In the genomic region with DNA sequence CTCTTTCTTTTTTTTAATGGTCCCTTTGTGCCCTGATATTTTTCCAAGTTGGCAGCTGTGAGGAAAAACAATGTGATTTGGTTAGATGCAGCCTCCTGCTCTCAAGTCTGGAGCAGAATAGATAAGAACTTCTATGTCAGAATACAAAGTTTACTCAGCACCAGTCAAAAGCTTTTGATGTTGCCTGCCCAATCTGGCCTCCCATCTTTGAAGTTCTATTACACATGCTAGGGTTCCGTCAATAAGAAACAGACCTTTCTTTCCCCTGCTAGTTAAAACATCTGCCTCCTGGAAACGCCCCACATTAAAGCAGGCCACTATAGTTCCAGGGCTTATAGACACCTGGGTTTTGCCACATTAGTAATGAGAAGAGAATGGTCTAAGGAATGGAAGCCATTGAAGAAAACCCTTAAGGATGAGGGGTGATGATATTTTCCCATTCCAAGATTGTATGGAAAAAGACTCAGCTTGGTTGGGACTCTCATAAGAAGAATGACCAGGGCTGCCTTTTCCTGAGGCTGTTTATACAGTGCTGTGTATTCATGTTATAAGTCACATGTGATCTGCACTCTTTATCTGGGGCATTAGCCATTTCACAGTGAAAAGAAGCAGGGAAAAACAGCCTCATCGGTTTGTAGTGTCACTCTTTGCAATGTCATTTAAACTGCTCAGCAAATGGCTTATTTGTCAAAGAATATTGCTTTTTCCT, we compare ENCODE assay signal across 14 cellular contexts.
"Had no signal": no experiment of that assay in that cellular context is flagged by ENCODE, and none has a peak within 500 bp of the region (broad histone marks: within the 10 kb centered on the region; RNA-seq: fewer than 3 reads in every experiment).

No MANE protein-coding gene starts in this region.

- H3K36me3 ChIP-seq: prostate gland, right atrium auricular region had no signal

- H3K9me3 ChIP-seq: prostate gland, right atrium auricular region had no signal

- DNase-seq: activated B cell treated with CpG ODN at 0.5 μM for 24 hours; activated CD4-positive, alpha-beta memory T cell treated with anti-CD3 and anti-CD28 coated beads for 36 hours; activated CD4-positive, alpha-beta T cell treated with anti-CD3 and anti-CD28 coated beads for 4 hours; activated effector memory CD4-positive, alpha-beta T cell treated with Interleukin-2 at 50 U/mL for 16 hours; activated naive CD4-positive, alpha-beta T cell treated with anti-CD3 and anti-CD28 coated beads, Interleukin-2, amount 50 U/mL, for 16 hours; activated T-cell treated with anti-CD3 and anti-CD28 coated beads, Interleukin-2, amount 50 U/mL, for 1 hour; aorta; erythroblast; midbrain; stimulated activated naive CD8-positive, alpha-beta T cell treated with anti-CD3 and anti-CD28 coated beads, Interleukin-15, amount 100 ng/mL, for 72 hours had no signal

- H3K4me1 ChIP-seq: prostate gland, right atrium auricular region had no signal

- H3K4me3 ChIP-seq: coronary artery, lung, prostate gland, right atrium auricular region had no signal

- H3K27ac ChIP-seq: coronary artery, prostate gland, right atrium auricular region had no signal

- H3K27me3 ChIP-seq: right atrium auricular region had no signal
